ENCODE assay signal across 1 cellular context in the genomic region with DNA sequence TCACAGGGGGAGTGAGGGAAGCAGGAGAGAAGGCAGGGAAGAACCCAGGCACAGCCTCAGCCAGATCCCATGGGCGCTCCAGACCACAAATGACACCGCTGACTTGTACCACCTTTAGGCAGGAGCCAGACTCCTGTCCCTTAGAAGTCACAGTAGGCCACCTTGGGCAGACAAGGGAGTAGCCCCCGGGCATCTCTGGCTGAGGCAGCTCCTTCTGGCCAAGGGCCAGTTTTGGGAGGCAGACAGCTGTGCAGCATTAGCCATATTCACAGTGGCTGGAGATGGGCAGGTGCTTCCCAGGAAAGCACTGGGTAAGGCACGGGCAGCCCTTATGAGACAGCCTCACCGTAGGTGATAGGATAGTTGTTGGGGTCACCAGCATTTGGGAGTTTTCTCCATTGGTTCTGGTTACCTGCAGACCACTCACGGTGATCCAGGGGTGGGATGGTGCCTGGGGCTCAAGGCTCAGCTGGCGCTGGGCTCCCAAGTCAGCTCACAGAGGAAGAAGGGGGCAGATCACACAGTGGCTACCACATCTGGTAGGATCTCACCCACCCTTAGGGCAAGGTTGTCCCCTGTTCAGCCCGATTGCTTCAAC.
TF ChIP-seq lines count a peak whose summit lies in the region.

No MANE protein-coding gene starts in this region.

TF ChIP-seq in HEK293, 187 proteins besides CTCF, POLR2A, EP300 and RAD21 (continued from another document):
- TF ChIP-seq, protein P1, sequence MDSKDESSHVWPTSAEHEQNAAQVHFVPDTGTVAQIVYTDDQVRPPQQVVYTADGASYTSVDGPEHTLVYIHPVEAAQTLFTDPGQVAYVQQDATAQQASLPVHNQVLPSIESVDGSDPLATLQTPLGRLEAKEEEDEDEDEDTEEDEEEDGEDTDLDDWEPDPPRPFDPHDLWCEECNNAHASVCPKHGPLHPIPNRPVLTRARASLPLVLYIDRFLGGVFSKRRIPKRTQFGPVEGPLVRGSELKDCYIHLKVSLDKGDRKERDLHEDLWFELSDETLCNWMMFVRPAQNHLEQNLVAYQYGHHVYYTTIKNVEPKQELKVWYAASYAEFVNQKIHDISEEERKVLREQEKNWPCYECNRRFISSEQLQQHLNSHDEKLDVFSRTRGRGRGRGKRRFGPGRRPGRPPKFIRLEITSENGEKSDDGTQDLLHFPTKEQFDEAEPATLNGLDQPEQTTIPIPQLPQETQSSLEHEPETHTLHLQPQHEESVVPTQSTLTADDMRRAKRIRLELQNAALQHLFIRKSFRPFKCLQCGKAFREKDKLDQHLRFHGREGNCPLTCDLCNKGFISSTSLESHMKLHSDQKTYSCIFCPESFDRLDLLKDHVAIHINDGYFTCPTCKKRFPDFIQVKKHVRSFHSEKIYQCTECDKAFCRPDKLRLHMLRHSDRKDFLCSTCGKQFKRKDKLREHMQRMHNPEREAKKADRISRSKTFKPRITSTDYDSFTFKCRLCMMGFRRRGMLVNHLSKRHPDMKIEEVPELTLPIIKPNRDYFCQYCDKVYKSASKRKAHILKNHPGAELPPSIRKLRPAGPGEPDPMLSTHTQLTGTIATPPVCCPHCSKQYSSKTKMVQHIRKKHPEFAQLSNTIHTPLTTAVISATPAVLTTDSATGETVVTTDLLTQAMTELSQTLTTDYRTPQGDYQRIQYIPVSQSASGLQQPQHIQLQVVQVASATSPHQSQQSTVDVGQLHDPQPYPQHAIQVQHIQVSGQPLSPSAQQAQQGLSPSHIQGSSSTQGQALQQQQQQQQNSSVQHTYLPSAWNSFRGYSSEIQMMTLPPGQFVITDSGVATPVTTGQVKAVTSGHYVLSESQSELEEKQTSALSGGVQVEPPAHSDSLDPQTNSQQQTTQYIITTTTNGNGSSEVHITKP (tag by site-specific recombination; IDR thresholded peaks at IDR 0.05) = peak; percentile 76
TF ChIP-seq in HEK293: peak in this region for 1.
